In genomic region chr11:110565690-110566336, GRCh38 we compare ENCODE assay signal across 2 cellular contexts.
TF ChIP-seq lines count a peak whose summit lies in the region.

No MANE protein-coding gene starts in this region.

TF ChIP-seq in A549, 52 proteins besides CTCF, POLR2A, EP300 and RAD21 (continued from another document):
- TF ChIP-seq HOXA7 (CRISPR knock-in tag; IDR thresholded peaks at IDR 0.05) (no peak), HOXB5 (CRISPR knock-in tag; IDR thresholded peaks at IDR 0.05) (no peak), MAFK (IDR thresholded peaks at IDR 0.05; ENCODE audit: partially characterized antibody) (no peak), SMC3 (IDR thresholded peaks at IDR 0.05) (no peak), TFCP2L1 (CRISPR knock-in tag; IDR thresholded peaks at IDR 0.05) (no peak), HEYL (CRISPR knock-in tag; IDR thresholded peaks at IDR 0.05) (no peak), EHMT2 (IDR thresholded peaks at IDR 0.05; ENCODE audit: low read depth) (no peak), MAZ (IDR thresholded peaks at IDR 0.05; ENCODE audit: borderline replicate concordance, low read depth, low read length) (no peak), ZSCAN20 (CRISPR knock-in tag; IDR thresholded peaks at IDR 0.05) (no peak), MYC (IDR thresholded peaks at IDR 0.05; ENCODE audit: borderline replicate concordance, low read length) (no peak), MAX (IDR thresholded peaks at IDR 0.05) (no peak), GATA3 (IDR thresholded peaks at IDR 0.05; ENCODE audit: borderline replicate concordance) (no peak), HOXB13 (CRISPR knock-in tag; IDR thresholded peaks at IDR 0.05; ENCODE audit: low read depth) (no peak)

TF ChIP-seq in IMR-90, 13 proteins besides CTCF, POLR2A, EP300 and RAD21 (continued from another document):
- TF ChIP-seq USF2 (IDR thresholded peaks at IDR 0.05; ENCODE audit: low read depth, low read length) (no peak), RFX5 (IDR thresholded peaks at IDR 0.05; ENCODE audit: low read depth, low read length) (no peak), CHD1 (IDR thresholded peaks at IDR 0.05; ENCODE audit: low read depth, low read length) (no peak), MAFK (IDR thresholded peaks at IDR 0.05; ENCODE audit: low read depth, low read length) (no peak)
